Comparison of ENCODE assay signal across 7 cellular contexts in genomic region chr1:212979340-212980122, GRCh38.
A peak's percentile ranks its signal among the peaks of the same experiment; 100 is the strongest.
DNase-seq lines count a peak whose midpoint lies in the region; ATAC-seq lines count a peak whose summit lies in the region.

No MANE protein-coding gene starts in this region.

- ATAC-seq in GM18867 (IDR thresholded peaks at IDR 0.05; ENCODE audit: unreplicated experiment) = peak; percentile 72
- peak; percentile 78 for ATAC-seq in GM21528 (IDR thresholded peaks at IDR 0.05; ENCODE audit: low FRiP score, unreplicated experiment)
- peak; percentile 51 for ATAC-seq in HG03460 (IDR thresholded peaks at IDR 0.05; ENCODE audit: unreplicated experiment)

- peak; percentile 54 for DNase-seq in putamen (ENCODE audit: low spot score)
- DNase-seq in NCI-H526 (lab: John Stamatoyannopoulos, UW) = no peak
- no peak for DNase-seq in hippocampal formation (lab: John Stamatoyannopoulos, UW)
- DNase-seq in DMS153 treated with DMSO at 0.1 percent for 48 hours (lab: John Stamatoyannopoulos, UW; ENCODE audit: unreplicated experiment) = no peak
